9 cellular contexts compared by ENCODE assay signal in the genomic region with DNA sequence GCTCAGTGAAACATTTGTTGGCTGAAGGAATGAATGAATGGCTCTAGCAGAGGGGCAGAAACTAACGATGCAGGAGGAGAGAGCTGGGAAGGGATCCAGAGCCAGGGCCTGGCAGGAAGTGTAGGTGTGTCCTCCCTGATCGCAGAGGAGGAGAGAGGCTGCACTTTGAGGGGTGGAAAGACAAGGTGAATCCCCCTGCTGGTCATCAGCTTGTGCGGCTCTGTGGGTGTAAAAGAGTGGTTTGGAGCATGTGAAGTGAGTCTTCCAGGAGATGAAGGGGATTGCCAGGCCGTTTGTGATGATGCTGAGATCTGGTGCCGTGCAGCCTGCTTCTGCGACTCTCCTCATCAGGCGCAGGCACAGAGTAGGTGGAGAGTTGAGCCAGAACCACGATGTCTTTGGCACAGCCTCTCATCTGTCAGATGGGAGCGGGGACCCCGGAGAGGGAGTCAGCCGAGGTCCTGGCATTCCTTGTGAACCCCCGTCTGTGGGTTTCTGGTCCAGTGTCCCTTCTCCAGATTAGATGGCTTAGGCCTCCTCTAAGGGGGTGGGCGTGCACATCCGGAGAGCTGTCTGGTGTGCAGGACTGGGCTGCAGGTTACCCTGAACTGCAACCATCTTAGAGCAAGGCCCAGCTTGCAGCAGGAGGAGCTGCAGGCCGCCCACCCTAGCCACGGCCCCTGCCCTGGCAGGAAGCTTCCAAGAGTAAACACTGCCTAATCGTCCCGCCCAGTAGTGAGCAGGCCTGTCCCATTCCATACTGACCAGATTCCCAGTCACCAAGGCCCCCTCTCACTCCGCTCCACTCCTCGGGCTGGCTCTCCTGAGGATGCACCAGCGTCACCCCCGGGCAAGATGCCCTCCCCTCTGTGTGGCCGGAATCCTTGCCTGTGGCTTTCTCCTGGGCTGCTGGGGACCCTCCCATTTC. TPM values are rescaled to one million over a fixed set of nuclear protein-coding genes. Genes with fewer than 3 reads are reported as not detected.
DNase-seq lines count a peak whose midpoint lies in the region; ATAC-seq and TF ChIP-seq lines count a peak whose summit lies in the region.
"Had no signal": no experiment of that assay in that cellular context is flagged by ENCODE, and none has a peak within 500 bp of the region (broad histone marks: within the 10 kb centered on the region; RNA-seq: fewer than 3 reads in every experiment).

Gene ADAMTS13 (plus strand): TSS at position 753 of the 928 bp plus-strand sequence. CDS start 77 bp downstream, at position 830.

- H3K9ac ChIP-seq in iPS-20b (ENCODE audit: low read depth, low read length), result peak within 1 kb of the TSS; percentile 27

- peak; percentile 33 for DNase-seq in stimulated activated naive CD4-positive, alpha-beta T cell treated with Interleukin-2 at 50 U/mL for 16 hours (lab: John Stamatoyannopoulos, UW)
- no peak for DNase-seq in stimulated activated naive CD4-positive, alpha-beta T cell (lab: John Stamatoyannopoulos, UW)
- peak; percentile 71 for DNase-seq in SK-N-DZ (ENCODE audit: low spot score)
- DNase-seq in omental fat pad (ENCODE audit: low spot score), result no peak
- no peak for DNase-seq in suprapubic skin (ENCODE audit: low spot score in 2 of 2)
- DNase-seq in NCI-H1436 treated with DMSO at 0.1 percent for 48 hours (lab: John Stamatoyannopoulos, UW), result no peak
- no peak for DNase-seq in SIG-M5 (lab: John Stamatoyannopoulos, UW)
- DNase-seq: head of caudate nucleus had no signal

- no peak for TF ChIP-seq CTCF in omental fat pad (IDR thresholded peaks at IDR 0.05)
- no peak for TF ChIP-seq CTCF in suprapubic skin (IDR thresholded peaks at IDR 0.05)

- H3K36me3 ChIP-seq in iPS-20b (ENCODE audit: insufficient read depth, low read depth, low read length), result no peaks in the 10 kb centered on the region
- H3K36me3 ChIP-seq in suprapubic skin, result no peaks in the 10 kb centered on the region

- H3K27me3 ChIP-seq in iPS-20b (ENCODE audit: insufficient read depth, low read length) (no peaks in the 10 kb centered on the region), suprapubic skin (no peaks in the 10 kb centered on the region)

- H3K4me3 ChIP-seq in iPS-20b (ENCODE audit: low read length), result no peak within 1 kb of the TSS
- H3K4me3 ChIP-seq in suprapubic skin, result no peak within 1 kb of the TSS

- no peak for TF ChIP-seq POLR2A in suprapubic skin (IDR thresholded peaks at IDR 0.05)

- no peak for ATAC-seq in omental fat pad (ENCODE audit: low FRiP score)

- no peak for TF ChIP-seq EP300 in suprapubic skin (IDR thresholded peaks at IDR 0.05)

- H3K27ac ChIP-seq in iPS-20b (ENCODE audit: low read length) (no peak within 1 kb of the TSS), suprapubic skin (no peak within 1 kb of the TSS)

- WGBS in suprapubic skin, result 32% methylated on average over 10 of the region's 23 CpGs

- H3K4me1 ChIP-seq in iPS-20b (ENCODE audit: insufficient read depth, low read length), result peaks cover 7% of the 10 kb centered on the region
- peaks cover 15% of the 10 kb centered on the region for H3K4me1 ChIP-seq in suprapubic skin

- H3K9me3 ChIP-seq in iPS-20b (ENCODE audit: insufficient read depth, low read depth, low read length) (no peaks in the 10 kb centered on the region), suprapubic skin (no peaks in the 10 kb centered on the region)

RNA-seq across cellular contexts. Expression of gene ADAMTS13, which starts in this region (rescaled TPM):
- 1.1 and 2.9 TPM in 2 replicates for polyA plus RNA-seq in SK-N-DZ (2014; cell fraction: cytosol; rRNA removed)
- polyA plus RNA-seq in SK-N-DZ (2014; cell fraction: nucleus; rRNA removed), result 18.7 and 20.6 TPM in 2 replicates
- 1 to 10 TPM; 1.1 to 3.0 (median 1.2) TPM for total RNA-seq in omental fat pad
- total RNA-seq in suprapubic skin, result 1 to 10 TPM; 1.2 to 3.3 (median 1.6) TPM

Comparison
In these comparisons a context has a peak if more than half of its experiments do, and no peak if none do; other contexts are left out.
1. DNase-seq: peak in stimulated activated naive CD4-positive, alpha-beta T cell treated with Interleukin-2 at 50 U/mL for 16 hours (single experiment) and SK-N-DZ (single experiment); none in stimulated activated naive CD4-positive, alpha-beta T cell (0 of 6), omental fat pad (single experiment), suprapubic skin (0 of 2), NCI-H1436 treated with DMSO at 0.1 percent for 48 hours (single experiment) and SIG-M5 (single experiment).